ENCODE assay signal across 31 cellular contexts in genomic region chr22:23471698-23472097, GRCh38.
"Had no signal": no experiment of that assay in that cellular context is flagged by ENCODE, and none has a peak within 500 bp of the region (broad histone marks: within the 10 kb centered on the region; RNA-seq: fewer than 3 reads in every experiment).

No MANE protein-coding gene starts in this region.

- ATAC-seq: natural killer cell; psoas muscle; right cardiac atrium; sciatic nerve; stimulated activated memory B cell treated with anti-CD40 and anti-IgM and Interleukin-4, amounts not matched to agents 10 μg/mL and 1 μg/mL and 100 μg/mL, for 72 hours; stimulated activated naive CD8-positive, alpha-beta T cell treated with anti-CD3 and anti-CD28 coated beads, Interleukin-15, amount 100 ng/mL, for 72 hours; stimulated activated naive CD8-positive, alpha-beta T cell treated with anti-CD3 and anti-CD28 coated beads, Interleukin-15, Interleukin-2, amounts not matched to agents 100 U/mL and 50 U/mL, for 24 hours; upper lobe of right lung had no signal

- H3K27ac Mint-ChIP-seq: natural killer cell; nephron; neural progenitor cell; progenitor cell of endocrine pancreas; stimulated activated memory B cell treated with anti-CD40 and anti-IgM and Interleukin-4, amounts not matched to agents 10 μg/mL and 1 μg/mL and 100 μg/mL, for 72 hours; stimulated activated naive CD8-positive, alpha-beta T cell treated with anti-CD3 and anti-CD28 coated beads, Interleukin-15, amount 100 ng/mL, for 72 hours; type B pancreatic cell had no signal

- H2AFZ ChIP-seq: neural progenitor cell, parathyroid adenoma had no signal

- DNase-seq: natural killer cell; occipital lobe; ovary; posterior cingulate gyrus; psoas muscle; right cardiac atrium; spleen; stimulated activated CD4-positive, alpha-beta T cell treated with anti-CD3 and anti-CD28 coated beads, Interleukin-12 subunit alpha, Interleukin-12 subunit beta, amount 100 ng/mL, for 4 hours; stimulated activated CD4-positive, alpha-beta T cell treated with anti-CD3 and anti-CD28 coated beads, Interleukin-1b, Interleukin-23, amount 100 ng/mL, for 48 hours; stimulated activated CD4-positive, alpha-beta T cell treated with anti-CD3 and anti-CD28 coated beads, Interleukin-4, amount 100 ng/mL, for 1 hour; stimulated activated CD4-positive, alpha-beta T cell treated with anti-CD3 and anti-CD28 coated beads, Interleukin-4, amount 100 ng/mL, for 4 hours; stimulated activated CD8-positive, alpha-beta memory T cell treated with anti-CD3 and anti-CD28 coated beads, Interleukin-4, amount 100 ng/mL, for 48 hours; stimulated activated naive CD4-positive, alpha-beta T cell; stimulated activated naive CD8-positive, alpha-beta T cell treated with anti-CD3 and anti-CD28 coated beads, Interleukin-15, amount 100 ng/mL, for 72 hours; stimulated activated naive CD8-positive, alpha-beta T cell treated with anti-CD3 and anti-CD28 coated beads, Interleukin-15, Interleukin-2, amounts not matched to agents 100 U/mL and 50 U/mL, for 24 hours; substantia nigra; testis; tibial artery; transverse colon; upper lobe of right lung; uterus had no signal

- H3K36me3 Mint-ChIP-seq: natural killer cell; neural progenitor cell; stimulated activated memory B cell treated with anti-CD40 and anti-IgM and Interleukin-4, amounts not matched to agents 10 μg/mL and 1 μg/mL and 100 μg/mL, for 72 hours; type B pancreatic cell had no signal

- H3K4me1 Mint-ChIP-seq: stimulated activated naive CD8-positive, alpha-beta T cell treated with anti-CD3 and anti-CD28 coated beads, Interleukin-15, amount 100 ng/mL, for 72 hours had no signal

- H3K79me2 ChIP-seq: parathyroid adenoma had no signal

- H3K4me3 ChIP-seq: neural progenitor cell, ovary, psoas muscle, skin epidermis, smooth muscle cell, spleen, suprapubic skin, testis, tibial artery, transverse colon, upper lobe of right lung, uterus had no signal

- H3K4me3 Mint-ChIP-seq: natural killer cell; nephron; neural progenitor cell; stimulated activated memory B cell treated with anti-CD40 and anti-IgM and Interleukin-4, amounts not matched to agents 10 μg/mL and 1 μg/mL and 100 μg/mL, for 72 hours; stimulated activated naive CD8-positive, alpha-beta T cell treated with anti-CD3 and anti-CD28 coated beads, Interleukin-15, amount 100 ng/mL, for 72 hours; type B pancreatic cell had no signal

- H3K4me2 ChIP-seq: neural progenitor cell, smooth muscle cell had no signal

- H3K9ac ChIP-seq: neural progenitor cell, parathyroid adenoma had no signal

- H3K27me3 Mint-ChIP-seq: progenitor cell of endocrine pancreas; stimulated activated naive CD8-positive, alpha-beta T cell treated with anti-CD3 and anti-CD28 coated beads, Interleukin-15, amount 100 ng/mL, for 72 hours; type B pancreatic cell had no signal

- H3K36me3 ChIP-seq: neural progenitor cell, ovary, spleen, suprapubic skin, tibial artery, transverse colon, upper lobe of right lung, uterus had no signal

- H3K4me1 ChIP-seq: neural progenitor cell, parathyroid adenoma, psoas muscle, spleen, suprapubic skin, testis, tibial artery, transverse colon, upper lobe of right lung, uterus had no signal

- H3K27ac ChIP-seq: neural progenitor cell, ovary, parathyroid adenoma, psoas muscle, skin epidermis, spleen, suprapubic skin, testis, tibial artery, transverse colon, upper lobe of right lung, uterus had no signal

- H3K9me3 ChIP-seq: ovary, psoas muscle, spleen, suprapubic skin, testis, tibial artery, transverse colon, upper lobe of right lung, uterus had no signal

- H3K27me3 ChIP-seq: neural progenitor cell, ovary, spleen, suprapubic skin, testis, tibial artery, transverse colon, upper lobe of right lung, uterus had no signal

- H3K9me3 Mint-ChIP-seq: natural killer cell; nephron; neural progenitor cell; stimulated activated memory B cell treated with anti-CD40 and anti-IgM and Interleukin-4, amounts not matched to agents 10 μg/mL and 1 μg/mL and 100 μg/mL, for 72 hours; stimulated activated naive CD8-positive, alpha-beta T cell treated with anti-CD3 and anti-CD28 coated beads, Interleukin-15, amount 100 ng/mL, for 72 hours had no signal
